ENCODE assay signal across 9 cellular contexts in the genomic region with DNA sequence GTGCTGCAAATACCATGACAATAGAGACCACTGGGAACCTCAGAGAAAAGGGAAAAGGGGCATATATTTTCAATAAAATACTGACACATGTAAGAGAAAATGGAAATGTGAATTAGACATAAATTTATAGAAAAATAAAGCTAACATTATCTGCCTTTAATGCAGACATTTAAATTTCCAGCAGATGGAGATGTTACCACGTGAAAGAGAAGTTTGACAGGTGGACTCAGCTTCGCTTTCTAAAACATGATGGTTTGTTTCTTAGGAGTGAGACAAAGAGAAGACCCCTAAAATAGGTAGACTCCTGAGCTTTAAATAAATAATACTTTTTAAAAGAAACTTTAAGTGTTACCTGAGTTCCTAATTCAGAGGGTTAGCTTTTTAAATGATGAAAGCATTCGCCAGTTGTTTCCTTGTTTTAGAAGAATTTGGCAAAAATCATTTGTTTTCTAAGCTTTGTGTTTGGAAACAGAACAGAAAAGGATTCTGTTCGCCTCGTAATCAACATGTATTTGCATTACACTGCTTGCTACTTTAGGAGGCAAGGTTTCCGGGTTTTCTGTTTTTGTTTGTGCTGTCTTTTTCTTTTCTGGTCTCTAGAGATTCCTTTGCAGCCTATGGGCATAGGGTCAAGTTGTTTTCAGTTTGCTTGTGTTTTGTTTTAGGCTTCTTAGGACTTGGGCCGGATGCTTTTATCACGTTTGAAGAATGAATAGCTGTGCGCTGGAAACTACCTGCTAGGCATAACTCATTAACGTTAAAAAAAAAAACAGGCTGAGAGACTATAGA.
DNase-seq lines count a peak whose midpoint lies in the region; ATAC-seq, FAIRE-seq and TF ChIP-seq lines count a peak whose summit lies in the region.
"Had no signal": no experiment of that assay in that cellular context is flagged by ENCODE, and none has a peak within 500 bp of the region (broad histone marks: within the 10 kb centered on the region; RNA-seq: fewer than 3 reads in every experiment).

No MANE protein-coding gene starts in this region.

- H3K4me1 Mint-ChIP-seq in natural killer cell treated with Interleukin-12 subunit alpha and Interleukin-12 subunit beta and Interleukin-15 and Interleukin-18, amount 100 ng/mL, for 72 hours (ENCODE audit: low read depth in 2 of 2) = peaks cover 0 to 6% of the 10 kb centered on the region in 2 donors
- no peaks in the 10 kb centered on the region for H3K4me1 Mint-ChIP-seq in stimulated activated naive B cell treated with anti-CD40 and anti-IgM and Interleukin-4, amounts not matched to agents 10 μg/mL and 1 μg/mL and 100 μg/mL, for 72 hours

- peaks cover 31 to 59% of the 10 kb centered on the region in 2 donors for H3K27me3 Mint-ChIP-seq in natural killer cell treated with Interleukin-12 subunit alpha and Interleukin-12 subunit beta and Interleukin-15 and Interleukin-18, amount 100 ng/mL, for 72 hours
- peaks cover 22 to 46% of the 10 kb centered on the region in 2 donors for H3K27me3 Mint-ChIP-seq in stimulated activated naive B cell treated with anti-CD40 and anti-IgM and Interleukin-4, amounts not matched to agents 10 μg/mL and 1 μg/mL and 100 μg/mL, for 72 hours

- TF ChIP-seq RAD21 in K562 (CRISPR knock-in tag; conservative IDR thresholded peaks at IDR 0.05 in 1 of 2, IDR thresholded peaks at IDR 0.05 in 1 of 2) = peak; percentile 54 to 61

- in situ Hi-C loops in ACHN (cut with HindIII; ENCODE audit: low pct_ligation_motif_present, low pct_unique_long_range_greater_than_20kb, low sequenced_read_pairs) (no loop called here), K562 (cut with MboI) (no loop called here), KBM-7 (cut with MboI; ENCODE audit: low pct_unique_long_range_greater_than_20kb, low sequenced_read_pairs) (no loop called here)

- POLR2A ChIA-PET in K562 (lab: Yijun Ruan, JAX) = interaction anchor here (1.2 to 1.3 kb wide), 2 partner anchors 13 to 16 kb away, joined by 3 to 4 read pairs; no protein-coding TSS in a partner anchor

- no peak overlapping the region for H3K4me2 ChIP-seq in K562 (ENCODE audit: insufficient read depth, low read length)

- ATAC-seq in K562 = no peak
- peak; percentile 82 for ATAC-seq in left lung
- no peak for ATAC-seq in natural killer cell treated with Interleukin-12 subunit alpha and Interleukin-12 subunit beta and Interleukin-15 and Interleukin-18, amount 100 ng/mL, for 72 hours
- ATAC-seq in stimulated activated naive B cell treated with anti-CD40 and anti-IgM and Interleukin-4, amounts not matched to agents 10 μg/mL and 1 μg/mL and 100 μg/mL, for 72 hours (replicated peaks) = no peak
- ATAC-seq in GM19324 (IDR thresholded peaks at IDR 0.05; ENCODE audit: low FRiP score, unreplicated experiment) = no peak
- ATAC-seq: activated T-cell treated with anti-CD3 and anti-CD28 coated beads, Interleukin-2, amount 50 U/mL, for 72 hours had no signal

- no peaks in the 10 kb centered on the region for H3K36me3 ChIP-seq in HUES48 (ENCODE audit: control insufficient read depth, insufficient read depth, low read length)
- no peaks in the 10 kb centered on the region for H3K36me3 ChIP-seq in K562 (ENCODE audit: control insufficient read depth, insufficient read depth, low read length)
- no peaks in the 10 kb centered on the region for H3K36me3 ChIP-seq in left lung

- H3K4me3 ChIP-seq in HUES48 (ENCODE audit: low read depth, low read length) (peak overlapping the region; percentile 45), K562 (no peak overlapping the region), left lung (no peak overlapping the region)

- WGBS in K562 (ENCODE audit: insufficient coverage, low coverage, missing lambda C conversion rate) = under 1% methylated on average over 8 of the region's 10 CpGs

- TF ChIP-seq EP300 in K562 (IDR thresholded peaks at IDR 0.05; ENCODE audit: low read length) = no peak

- no peak overlapping the region for H3K27ac Mint-ChIP-seq in natural killer cell treated with Interleukin-12 subunit alpha and Interleukin-12 subunit beta and Interleukin-15 and Interleukin-18, amount 100 ng/mL, for 72 hours
- no peak overlapping the region for H3K27ac Mint-ChIP-seq in stimulated activated naive B cell treated with anti-CD40 and anti-IgM and Interleukin-4, amounts not matched to agents 10 μg/mL and 1 μg/mL and 100 μg/mL, for 72 hours
- H3K27ac Mint-ChIP-seq: activated T-cell treated with anti-CD3 and anti-CD28 coated beads, Interleukin-2, amount 50 U/mL, for 72 hours had no signal

- H3K27me3 ChIP-seq in HUES48 (ENCODE audit: control insufficient read depth, insufficient read depth, low read length) (0 out of 2 replicates have a peak, but pooled peaks cover 3% of the 10 kb centered on the region), K562 (ENCODE audit: control insufficient read depth in 2 of 2, insufficient read depth in 2 of 2, low read length in 2 of 2) (no peaks in the 10 kb centered on the region; a peak in 1 of 5 replicates), left lung (peaks cover 0 to 3% of the 10 kb centered on the region in 2 donors)

- intact Hi-C loops in K562 (cut with micrococcal nuclease) (loop anchor here (10.0 kb wide), 1 partner anchor 418 kb away; no protein-coding TSS in a partner anchor), left lung (cut with DNase I) (loop anchor here in 1 of 2 donors (10.0 kb wide), 1 partner anchor 48 kb away; no protein-coding TSS in a partner anchor)

- H3K9me3 Mint-ChIP-seq in natural killer cell treated with Interleukin-12 subunit alpha and Interleukin-12 subunit beta and Interleukin-15 and Interleukin-18, amount 100 ng/mL, for 72 hours = no peaks in the 10 kb centered on the region
- H3K9me3 Mint-ChIP-seq in stimulated activated naive B cell treated with anti-CD40 and anti-IgM and Interleukin-4, amounts not matched to agents 10 μg/mL and 1 μg/mL and 100 μg/mL, for 72 hours = peaks cover 9% of the 10 kb centered on the region in 2 donors

- no peak overlapping the region for H3K4me3 Mint-ChIP-seq in natural killer cell treated with Interleukin-12 subunit alpha and Interleukin-12 subunit beta and Interleukin-15 and Interleukin-18, amount 100 ng/mL, for 72 hours
- no peak overlapping the region for H3K4me3 Mint-ChIP-seq in stimulated activated naive B cell treated with anti-CD40 and anti-IgM and Interleukin-4, amounts not matched to agents 10 μg/mL and 1 μg/mL and 100 μg/mL, for 72 hours
- H3K4me3 Mint-ChIP-seq: activated T-cell treated with anti-CD3 and anti-CD28 coated beads, Interleukin-2, amount 50 U/mL, for 72 hours had no signal

- H4K20me1 ChIP-seq in K562 (replicated peaks; ENCODE audit: control insufficient read depth, insufficient read depth, low read length) = no peaks in the 10 kb centered on the region

- TF ChIP-seq POLR2A in K562 (conservative IDR thresholded peaks at IDR 0.05) = no peak

- no peak overlapping the region for H2AFZ ChIP-seq in K562 (ENCODE audit: low read depth, low read length)

- H3K9me3 ChIP-seq in HUES48 (ENCODE audit: control insufficient read depth, insufficient read depth, low read length) (no peaks in the 10 kb centered on the region; the same call in 1 of the 2 replicates), K562 (replicated peaks; ENCODE audit: control insufficient read depth, insufficient read depth, low read depth, low read length) (no peaks in the 10 kb centered on the region), left lung (no peaks in the 10 kb centered on the region)

- peak in 1 of 3 experiments; percentile 53; a peak in 2 of 6 replicates for TF ChIP-seq CTCF in K562 (IDR thresholded peaks at IDR 0.05 in 2 of 3, conservative IDR thresholded peaks at IDR 0.05 in 1 of 3; ENCODE audit: insufficient read depth in 2 of 3, low read depth in 1 of 3, low read length in 3 of 3)
- peak in 1 of 2 donors; percentile 38 for TF ChIP-seq CTCF in left lung (IDR thresholded peaks at IDR 0.05)

- H3K9me1 ChIP-seq in K562 (ENCODE audit: control insufficient read depth, insufficient read depth, low read length) = no peaks in the 10 kb centered on the region

- H3K27ac ChIP-seq in HUES48 (ENCODE audit: low read depth, low read length) = peak overlapping the region; percentile 95
- H3K27ac ChIP-seq in K562 (ENCODE audit: extremely low read depth, low read depth, low read length) = no peak overlapping the region
- no peak overlapping the region for H3K27ac ChIP-seq in left lung

- H3K4me1 ChIP-seq in HUES48 (ENCODE audit: control insufficient read depth, insufficient read depth, low read length) (peaks cover 51% of the 10 kb centered on the region), K562 (replicated peaks in 1 of 2; ENCODE audit: control insufficient read depth in 2 of 2, insufficient read depth in 2 of 2, low read length in 2 of 2) (no peaks in the 10 kb centered on the region), left lung (peaks cover 0 to 14% of the 10 kb centered on the region in 2 donors)

- FAIRE-seq in K562 (lab: Jason Lieb, UNC) = no peak

- peak; percentile 18 for DNase-seq in ACHN
- DNase-seq in K562 (ENCODE audit: extremely low read depth in 1 of 4, low spot score in 3 of 4) = peak in 1 of 4 experiments; percentile 12
- no peak for DNase-seq in left lung
- no peak for DNase-seq in natural killer cell treated with Interleukin-12 subunit alpha and Interleukin-12 subunit beta and Interleukin-15 and Interleukin-18, amount 100 ng/mL, for 72 hours (ENCODE audit: low spot score)
- DNase-seq in KBM-7 = no peak
- DNase-seq in stimulated activated naive B cell treated with anti-CD40 and anti-IgM and Interleukin-4, amounts not matched to agents 10 μg/mL and 1 μg/mL and 100 μg/mL, for 72 hours = no peak
- DNase-seq: activated T-cell treated with anti-CD3 and anti-CD28 coated beads, Interleukin-2, amount 50 U/mL, for 72 hours had no signal

- no peak overlapping the region for H3K9ac ChIP-seq in HUES48 (ENCODE audit: low read depth, low read length)
- no peak overlapping the region for H3K9ac ChIP-seq in K562 (ENCODE audit: insufficient read depth in 1 of 2, low read depth in 2 of 2, low read length in 2 of 2)

- CTCF ChIA-PET in K562 (lab: Yijun Ruan, JAX; ENCODE audit: low intra/inter-chr PET ratio) = interaction anchor here (0.8 to 1.6 kb wide), 2 partner anchors 54 to 57 kb away, joined by 4 to 6 read pairs; no protein-coding TSS in a partner anchor

- no peaks in the 10 kb centered on the region for H3K79me2 ChIP-seq in K562 (ENCODE audit: control insufficient read depth, insufficient read depth, low read length)

- no peaks in the 10 kb centered on the region for H3K36me3 Mint-ChIP-seq in natural killer cell treated with Interleukin-12 subunit alpha and Interleukin-12 subunit beta and Interleukin-15 and Interleukin-18, amount 100 ng/mL, for 72 hours
- H3K36me3 Mint-ChIP-seq in stimulated activated naive B cell treated with anti-CD40 and anti-IgM and Interleukin-4, amounts not matched to agents 10 μg/mL and 1 μg/mL and 100 μg/mL, for 72 hours = peaks cover 0 to 3% of the 10 kb centered on the region in 2 donors

- BruUV-seq in K562 (replicated peaks; lab: Mats Ljungman, UMichigan) = no TSS peak
